In the genomic region with DNA sequence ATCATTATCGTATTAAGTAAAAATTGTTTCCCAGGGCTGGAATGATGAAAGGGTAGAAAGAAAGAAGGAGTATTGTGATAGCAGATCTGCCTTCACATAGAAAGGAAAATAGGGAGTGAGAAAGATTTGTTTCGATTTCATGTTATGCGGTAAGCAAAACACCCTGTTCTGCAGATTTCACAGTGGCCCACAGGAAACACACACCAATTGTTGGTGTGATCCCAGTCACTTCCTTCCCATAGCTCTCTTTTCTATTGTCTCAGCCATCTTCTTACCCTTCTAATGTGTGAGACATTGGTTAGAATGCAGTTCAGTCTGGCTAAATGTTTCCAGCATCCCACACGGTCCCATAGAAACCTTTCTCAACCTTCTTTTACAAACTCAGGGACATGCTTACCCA, we compare ENCODE assay signal across 30 cellular contexts.
"Had no signal": no experiment of that assay in that cellular context is flagged by ENCODE, and none has a peak within 500 bp of the region (broad histone marks: within the 10 kb centered on the region; RNA-seq: fewer than 3 reads in every experiment).

No MANE protein-coding gene starts in this region.

- H3K27me3 ChIP-seq: left lung, ovary, stomach, testis, thyroid gland, transverse colon, upper lobe of left lung, vagina had no signal

- ATAC-seq: left colon; left lung; lower lobe of right lung; naive thymus-derived CD8-positive, alpha-beta T cell; right cardiac atrium; sciatic nerve; stimulated activated naive B cell treated with anti-CD40 and anti-IgM and Interleukin-4, amounts not matched to agents 10 μg/mL and 1 μg/mL and 100 μg/mL, for 72 hours; stimulated activated naive CD8-positive, alpha-beta T cell treated with anti-CD3 and anti-CD28 coated beads, Interleukin-15, Interleukin-2, amounts not matched to agents 100 U/mL and 50 U/mL, for 24 hours had no signal

- H3K9me3 ChIP-seq: left lung, lower lobe of right lung, ovary, prostate gland, testis, thyroid gland, transverse colon, upper lobe of left lung, vagina had no signal

- H3K4me3 Mint-ChIP-seq: immature natural killer cell; naive thymus-derived CD8-positive, alpha-beta T cell; nephron; neural crest cell; stimulated activated naive B cell treated with anti-CD40 and anti-IgM and Interleukin-4, amounts not matched to agents 10 μg/mL and 1 μg/mL and 100 μg/mL, for 72 hours had no signal

- H3K36me3 ChIP-seq: left lung, lower lobe of right lung, ovary, prostate gland, stomach, thyroid gland, transverse colon, upper lobe of left lung, vagina had no signal

- H3K27ac ChIP-seq: left lung, lower lobe of right lung, ovary, prostate gland, skin epidermis, stomach, testis, thyroid gland, transverse colon, upper lobe of left lung, vagina had no signal

- H3K36me3 Mint-ChIP-seq: naive thymus-derived CD8-positive, alpha-beta T cell; stimulated activated naive B cell treated with anti-CD40 and anti-IgM and Interleukin-4, amounts not matched to agents 10 μg/mL and 1 μg/mL and 100 μg/mL, for 72 hours had no signal

- H3K27me3 Mint-ChIP-seq: naive thymus-derived CD8-positive, alpha-beta T cell; stimulated activated naive B cell treated with anti-CD40 and anti-IgM and Interleukin-4, amounts not matched to agents 10 μg/mL and 1 μg/mL and 100 μg/mL, for 72 hours had no signal

- H3K4me1 Mint-ChIP-seq: immature natural killer cell; naive thymus-derived CD8-positive, alpha-beta T cell; nephron; neural crest cell; stimulated activated naive B cell treated with anti-CD40 and anti-IgM and Interleukin-4, amounts not matched to agents 10 μg/mL and 1 μg/mL and 100 μg/mL, for 72 hours had no signal

- DNase-seq: hypothalamus; immature natural killer cell; kidney; left colon; left lung; lower lobe of right lung; mammary epithelial cell; mesenchymal stem cell; naive thymus-derived CD8-positive, alpha-beta T cell; ovary; retina; right cardiac atrium; stimulated activated CD4-positive, alpha-beta T cell treated with anti-CD3 and anti-CD28 coated beads, Interleukin-12 subunit alpha, Interleukin-12 subunit beta, amount 100 ng/mL, for 4 hours; stimulated activated CD4-positive, alpha-beta T cell treated with anti-CD3 and anti-CD28 coated beads, Interleukin-15, amount 100 ng/mL, for 24 hours; stimulated activated CD4-positive, alpha-beta T cell treated with anti-CD3 and anti-CD28 coated beads, Interleukin-2, amount 100 ng/mL, for 24 hours; stimulated activated CD4-positive, alpha-beta T cell treated with anti-CD3 and anti-CD28 coated beads, Interleukin-4, amount 100 ng/mL, for 1 hour; stimulated activated naive B cell treated with anti-CD40 and anti-IgM and Interleukin-4, amounts not matched to agents 10 μg/mL and 1 μg/mL and 100 μg/mL, for 72 hours; stimulated activated naive CD8-positive, alpha-beta T cell treated with anti-CD3 and anti-CD28 coated beads, Interleukin-15, Interleukin-2, amounts not matched to agents 100 U/mL and 50 U/mL, for 24 hours; stomach; testis; thyroid gland; transverse colon; upper lobe of left lung had no signal

- H3K4me3 ChIP-seq: left lung, lower lobe of right lung, ovary, prostate gland, skin epidermis, stomach, testis, thyroid gland, transverse colon, upper lobe of left lung, vagina had no signal

- H3K9me3 Mint-ChIP-seq: nephron; neural crest cell; stimulated activated naive B cell treated with anti-CD40 and anti-IgM and Interleukin-4, amounts not matched to agents 10 μg/mL and 1 μg/mL and 100 μg/mL, for 72 hours had no signal

- FAIRE-seq: islet of Langerhans, kidney had no signal

- H3K4me1 ChIP-seq: left lung, lower lobe of right lung, prostate gland, stomach, testis, thyroid gland, transverse colon, upper lobe of left lung, vagina had no signal

- H3K27ac Mint-ChIP-seq: immature natural killer cell; naive thymus-derived CD8-positive, alpha-beta T cell; nephron; stimulated activated naive B cell treated with anti-CD40 and anti-IgM and Interleukin-4, amounts not matched to agents 10 μg/mL and 1 μg/mL and 100 μg/mL, for 72 hours had no signal
